ENCODE assay signal across 1 cellular context in the genomic region with DNA sequence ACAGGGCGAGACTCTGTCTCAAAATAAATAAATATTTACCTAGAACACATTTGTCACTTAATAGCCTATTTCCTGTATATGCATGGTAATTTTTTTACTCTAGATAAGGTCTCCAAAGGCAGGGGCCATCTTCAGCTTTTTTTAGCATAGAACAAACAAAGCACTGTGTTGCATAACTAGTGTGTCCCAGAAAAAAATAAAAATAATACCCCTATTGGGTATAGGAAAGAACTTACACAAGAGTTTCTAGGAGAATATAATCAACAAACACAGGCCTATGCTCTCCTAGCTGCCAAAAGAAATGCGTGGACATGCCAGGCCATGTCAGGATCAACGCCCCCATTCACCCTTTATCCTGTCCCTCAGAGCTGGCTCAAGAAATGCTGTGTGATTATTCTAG.
TF ChIP-seq lines count a peak whose summit lies in the region.

No MANE protein-coding gene starts in this region.

TF ChIP-seq in HepG2, 621 proteins besides CTCF, POLR2A, EP300 and RAD21 (continued from another document and continues in another):
- TF ChIP-seq, protein P1, sequence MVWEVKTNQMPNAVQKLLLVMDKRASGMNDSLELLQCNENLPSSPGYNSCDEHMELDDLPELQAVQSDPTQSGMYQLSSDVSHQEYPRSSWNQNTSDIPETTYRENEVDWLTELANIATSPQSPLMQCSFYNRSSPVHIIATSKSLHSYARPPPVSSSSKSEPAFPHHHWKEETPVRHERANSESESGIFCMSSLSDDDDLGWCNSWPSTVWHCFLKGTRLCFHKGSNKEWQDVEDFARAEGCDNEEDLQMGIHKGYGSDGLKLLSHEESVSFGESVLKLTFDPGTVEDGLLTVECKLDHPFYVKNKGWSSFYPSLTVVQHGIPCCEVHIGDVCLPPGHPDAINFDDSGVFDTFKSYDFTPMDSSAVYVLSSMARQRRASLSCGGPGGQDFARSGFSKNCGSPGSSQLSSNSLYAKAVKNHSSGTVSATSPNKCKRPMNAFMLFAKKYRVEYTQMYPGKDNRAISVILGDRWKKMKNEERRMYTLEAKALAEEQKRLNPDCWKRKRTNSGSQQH (CRISPR knock-in tag; IDR thresholded peaks at IDR 0.05; ENCODE audit: low read depth) = no peak
- TF ChIP-seq SOX13 (IDR thresholded peaks at IDR 0.05) = no peak
- 0 out of 4 replicates have a peak, but pooled peaks of 1 of the 2 experiments have one; percentile 29 for TF ChIP-seq SOX13 (CRISPR knock-in tag; conservative IDR thresholded peaks at IDR 0.05 in 1 of 2, IDR thresholded peaks at IDR 0.05 in 1 of 2)
- TF ChIP-seq ZNF879 (CRISPR knock-in tag; IDR thresholded peaks at IDR 0.05) = no peak
- TF ChIP-seq, protein P2, sequence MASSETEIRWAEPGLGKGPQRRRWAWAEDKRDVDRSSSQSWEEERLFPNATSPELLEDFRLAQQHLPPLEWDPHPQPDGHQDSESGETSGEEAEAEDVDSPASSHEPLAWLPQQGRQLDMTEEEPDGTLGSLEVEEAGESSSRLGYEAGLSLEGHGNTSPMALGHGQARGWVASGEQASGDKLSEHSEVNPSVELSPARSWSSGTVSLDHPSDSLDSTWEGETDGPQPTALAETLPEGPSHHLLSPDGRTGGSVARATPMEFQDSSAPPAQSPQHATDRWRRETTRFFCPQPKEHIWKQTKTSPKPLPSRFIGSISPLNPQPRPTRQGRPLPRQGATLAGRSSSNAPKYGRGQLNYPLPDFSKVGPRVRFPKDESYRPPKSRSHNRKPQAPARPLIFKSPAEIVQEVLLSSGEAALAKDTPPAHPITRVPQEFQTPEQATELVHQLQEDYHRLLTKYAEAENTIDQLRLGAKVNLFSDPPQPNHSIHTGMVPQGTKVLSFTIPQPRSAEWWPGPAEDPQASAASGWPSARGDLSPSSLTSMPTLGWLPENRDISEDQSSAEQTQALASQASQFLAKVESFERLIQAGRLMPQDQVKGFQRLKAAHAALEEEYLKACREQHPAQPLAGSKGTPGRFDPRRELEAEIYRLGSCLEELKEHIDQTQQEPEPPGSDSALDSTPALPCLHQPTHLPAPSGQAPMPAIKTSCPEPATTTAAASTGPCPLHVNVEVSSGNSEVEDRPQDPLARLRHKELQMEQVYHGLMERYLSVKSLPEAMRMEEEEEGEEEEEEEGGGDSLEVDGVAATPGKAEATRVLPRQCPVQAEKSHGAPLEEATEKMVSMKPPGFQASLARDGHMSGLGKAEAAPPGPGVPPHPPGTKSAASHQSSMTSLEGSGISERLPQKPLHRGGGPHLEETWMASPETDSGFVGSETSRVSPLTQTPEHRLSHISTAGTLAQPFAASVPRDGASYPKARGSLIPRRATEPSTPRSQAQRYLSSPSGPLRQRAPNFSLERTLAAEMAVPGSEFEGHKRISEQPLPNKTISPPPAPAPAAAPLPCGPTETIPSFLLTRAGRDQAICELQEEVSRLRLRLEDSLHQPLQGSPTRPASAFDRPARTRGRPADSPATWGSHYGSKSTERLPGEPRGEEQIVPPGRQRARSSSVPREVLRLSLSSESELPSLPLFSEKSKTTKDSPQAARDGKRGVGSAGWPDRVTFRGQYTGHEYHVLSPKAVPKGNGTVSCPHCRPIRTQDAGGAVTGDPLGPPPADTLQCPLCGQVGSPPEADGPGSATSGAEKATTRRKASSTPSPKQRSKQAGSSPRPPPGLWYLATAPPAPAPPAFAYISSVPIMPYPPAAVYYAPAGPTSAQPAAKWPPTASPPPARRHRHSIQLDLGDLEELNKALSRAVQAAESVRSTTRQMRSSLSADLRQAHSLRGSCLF (CRISPR knock-in tag; IDR thresholded peaks at IDR 0.05; ENCODE audit: borderline replicate concordance) = no peak
- TF ChIP-seq CREB1 (IDR thresholded peaks at IDR 0.05) = no peak
- 0 out of 2 replicates have a peak, but pooled peaks have one; percentile 31 for TF ChIP-seq CREB1 (CRISPR knock-in tag; IDR thresholded peaks at IDR 0.05)
- peak; percentile 47; the same call in 1 of the 2 replicates for TF ChIP-seq HMG20A (CRISPR knock-in tag; IDR thresholded peaks at IDR 0.05; ENCODE audit: borderline replicate concordance)
- no peak for TF ChIP-seq SP2 (CRISPR knock-in tag; IDR thresholded peaks at IDR 0.05)
- TF ChIP-seq, protein P3, sequence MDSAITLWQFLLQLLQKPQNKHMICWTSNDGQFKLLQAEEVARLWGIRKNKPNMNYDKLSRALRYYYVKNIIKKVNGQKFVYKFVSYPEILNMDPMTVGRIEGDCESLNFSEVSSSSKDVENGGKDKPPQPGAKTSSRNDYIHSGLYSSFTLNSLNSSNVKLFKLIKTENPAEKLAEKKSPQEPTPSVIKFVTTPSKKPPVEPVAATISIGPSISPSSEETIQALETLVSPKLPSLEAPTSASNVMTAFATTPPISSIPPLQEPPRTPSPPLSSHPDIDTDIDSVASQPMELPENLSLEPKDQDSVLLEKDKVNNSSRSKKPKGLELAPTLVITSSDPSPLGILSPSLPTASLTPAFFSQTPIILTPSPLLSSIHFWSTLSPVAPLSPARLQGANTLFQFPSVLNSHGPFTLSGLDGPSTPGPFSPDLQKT (CRISPR knock-in tag; IDR thresholded peaks at IDR 0.05; ENCODE audit: borderline replicate concordance) = no peak
- no peak for TF ChIP-seq ZNF564 (CRISPR knock-in tag; IDR thresholded peaks at IDR 0.05)
- TF ChIP-seq KLF15 (CRISPR knock-in tag; IDR thresholded peaks at IDR 0.05; ENCODE audit: borderline replicate concordance) = no peak
- TF ChIP-seq HNF4A (CRISPR knock-in tag; IDR thresholded peaks at IDR 0.05) = no peak
- TF ChIP-seq HNRNPLL (IDR thresholded peaks at IDR 0.05; ENCODE audit: low read depth, low read length, poor library complexity, severe bottlenecking) = no peak
- TF ChIP-seq SKI (IDR thresholded peaks at IDR 0.05; ENCODE audit: partially characterized antibody) = no peak
- TF ChIP-seq, protein P4, sequence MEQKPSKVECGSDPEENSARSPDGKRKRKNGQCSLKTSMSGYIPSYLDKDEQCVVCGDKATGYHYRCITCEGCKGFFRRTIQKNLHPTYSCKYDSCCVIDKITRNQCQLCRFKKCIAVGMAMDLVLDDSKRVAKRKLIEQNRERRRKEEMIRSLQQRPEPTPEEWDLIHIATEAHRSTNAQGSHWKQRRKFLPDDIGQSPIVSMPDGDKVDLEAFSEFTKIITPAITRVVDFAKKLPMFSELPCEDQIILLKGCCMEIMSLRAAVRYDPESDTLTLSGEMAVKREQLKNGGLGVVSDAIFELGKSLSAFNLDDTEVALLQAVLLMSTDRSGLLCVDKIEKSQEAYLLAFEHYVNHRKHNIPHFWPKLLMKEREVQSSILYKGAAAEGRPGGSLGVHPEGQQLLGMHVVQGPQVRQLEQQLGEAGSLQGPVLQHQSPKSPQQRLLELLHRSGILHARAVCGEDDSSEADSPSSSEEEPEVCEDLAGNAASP (CRISPR knock-in tag; IDR thresholded peaks at IDR 0.05; ENCODE audit: borderline replicate concordance) = 0 out of 2 replicates have a peak, but pooled peaks have one; percentile 14
- TF ChIP-seq FOXP1 (IDR thresholded peaks at IDR 0.05) = no peak
- TF ChIP-seq FOXP1 (CRISPR knock-in tag; IDR thresholded peaks at IDR 0.05) = peak; percentile 52; the same call in 1 of the 2 replicates
- no peak for TF ChIP-seq HOXD1 (CRISPR knock-in tag; IDR thresholded peaks at IDR 0.05)
- TF ChIP-seq, protein P5, sequence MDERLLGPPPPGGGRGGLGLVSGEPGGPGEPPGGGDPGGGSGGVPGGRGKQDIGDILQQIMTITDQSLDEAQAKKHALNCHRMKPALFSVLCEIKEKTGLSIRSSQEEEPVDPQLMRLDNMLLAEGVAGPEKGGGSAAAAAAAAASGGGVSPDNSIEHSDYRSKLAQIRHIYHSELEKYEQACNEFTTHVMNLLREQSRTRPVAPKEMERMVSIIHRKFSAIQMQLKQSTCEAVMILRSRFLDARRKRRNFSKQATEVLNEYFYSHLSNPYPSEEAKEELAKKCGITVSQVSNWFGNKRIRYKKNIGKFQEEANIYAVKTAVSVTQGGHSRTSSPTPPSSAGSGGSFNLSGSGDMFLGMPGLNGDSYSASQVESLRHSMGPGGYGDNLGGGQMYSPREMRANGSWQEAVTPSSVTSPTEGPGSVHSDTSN (CRISPR knock-in tag; IDR thresholded peaks at IDR 0.05) = no peak
- no peak for TF ChIP-seq U2AF1 (optimal IDR thresholded peaks at IDR 0.05; ENCODE audit: low read depth, low read length)
- TF ChIP-seq, protein P6, sequence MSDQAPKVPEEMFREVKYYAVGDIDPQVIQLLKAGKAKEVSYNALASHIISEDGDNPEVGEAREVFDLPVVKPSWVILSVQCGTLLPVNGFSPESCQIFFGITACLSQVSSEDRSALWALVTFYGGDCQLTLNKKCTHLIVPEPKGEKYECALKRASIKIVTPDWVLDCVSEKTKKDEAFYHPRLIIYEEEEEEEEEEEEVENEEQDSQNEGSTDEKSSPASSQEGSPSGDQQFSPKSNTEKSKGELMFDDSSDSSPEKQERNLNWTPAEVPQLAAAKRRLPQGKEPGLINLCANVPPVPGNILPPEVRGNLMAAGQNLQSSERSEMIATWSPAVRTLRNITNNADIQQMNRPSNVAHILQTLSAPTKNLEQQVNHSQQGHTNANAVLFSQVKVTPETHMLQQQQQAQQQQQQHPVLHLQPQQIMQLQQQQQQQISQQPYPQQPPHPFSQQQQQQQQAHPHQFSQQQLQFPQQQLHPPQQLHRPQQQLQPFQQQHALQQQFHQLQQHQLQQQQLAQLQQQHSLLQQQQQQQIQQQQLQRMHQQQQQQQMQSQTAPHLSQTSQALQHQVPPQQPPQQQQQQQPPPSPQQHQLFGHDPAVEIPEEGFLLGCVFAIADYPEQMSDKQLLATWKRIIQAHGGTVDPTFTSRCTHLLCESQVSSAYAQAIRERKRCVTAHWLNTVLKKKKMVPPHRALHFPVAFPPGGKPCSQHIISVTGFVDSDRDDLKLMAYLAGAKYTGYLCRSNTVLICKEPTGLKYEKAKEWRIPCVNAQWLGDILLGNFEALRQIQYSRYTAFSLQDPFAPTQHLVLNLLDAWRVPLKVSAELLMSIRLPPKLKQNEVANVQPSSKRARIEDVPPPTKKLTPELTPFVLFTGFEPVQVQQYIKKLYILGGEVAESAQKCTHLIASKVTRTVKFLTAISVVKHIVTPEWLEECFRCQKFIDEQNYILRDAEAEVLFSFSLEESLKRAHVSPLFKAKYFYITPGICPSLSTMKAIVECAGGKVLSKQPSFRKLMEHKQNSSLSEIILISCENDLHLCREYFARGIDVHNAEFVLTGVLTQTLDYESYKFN (CRISPR knock-in tag; conservative IDR thresholded peaks at IDR 0.05) = peak; percentile 28; the same call in 1 of the 2 replicates
- no peak for TF ChIP-seq ZNF383 (CRISPR knock-in tag; IDR thresholded peaks at IDR 0.05; ENCODE audit: borderline replicate concordance)
- TF ChIP-seq, protein P7, sequence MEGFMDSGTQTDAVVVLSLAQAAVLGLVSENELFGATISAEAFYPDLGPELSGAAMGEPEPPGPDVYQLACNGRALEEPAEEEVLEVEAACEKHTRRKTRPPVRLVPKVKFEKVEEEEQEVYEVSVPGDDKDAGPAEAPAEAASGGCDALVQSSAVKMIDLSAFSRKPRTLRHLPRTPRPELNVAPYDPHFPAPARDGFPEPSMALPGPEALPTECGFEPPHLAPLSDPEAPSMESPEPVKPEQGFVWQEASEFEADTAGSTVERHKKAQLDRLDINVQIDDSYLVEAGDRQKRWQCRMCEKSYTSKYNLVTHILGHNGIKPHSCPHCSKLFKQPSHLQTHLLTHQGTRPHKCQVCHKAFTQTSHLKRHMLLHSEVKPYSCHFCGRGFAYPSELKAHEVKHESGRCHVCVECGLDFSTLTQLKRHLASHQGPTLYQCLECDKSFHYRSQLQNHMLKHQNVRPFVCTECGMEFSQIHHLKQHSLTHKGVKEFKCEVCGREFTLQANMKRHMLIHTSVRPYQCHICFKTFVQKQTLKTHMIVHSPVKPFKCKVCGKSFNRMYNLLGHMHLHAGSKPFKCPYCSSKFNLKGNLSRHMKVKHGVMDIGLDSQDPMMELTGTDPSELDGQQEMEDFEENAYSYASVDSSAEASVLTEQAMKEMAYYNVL (CRISPR knock-in tag; IDR thresholded peaks at IDR 0.05; ENCODE audit: borderline replicate concordance) = no peak
- no peak for TF ChIP-seq ZNF274 (CRISPR knock-in tag; IDR thresholded peaks at IDR 0.05)
- no peak for TF ChIP-seq ZNF674 (CRISPR knock-in tag; IDR thresholded peaks at IDR 0.05; ENCODE audit: low read depth)
- TF ChIP-seq U2AF2 (IDR thresholded peaks at IDR 0.05; ENCODE audit: low read depth, low read length) = no peak
- peak; percentile 23; the same call in 1 of the 2 replicates for TF ChIP-seq FOXA3 (CRISPR knock-in tag; IDR thresholded peaks at IDR 0.05)
- TF ChIP-seq PHF20 (CRISPR knock-in tag; IDR thresholded peaks at IDR 0.05) = no peak
- no peak for TF ChIP-seq ZFP82 (CRISPR knock-in tag; IDR thresholded peaks at IDR 0.05; ENCODE audit: borderline replicate concordance)
- TF ChIP-seq KAT7 (CRISPR knock-in tag; IDR thresholded peaks at IDR 0.05; ENCODE audit: borderline replicate concordance) = no peak
- TF ChIP-seq, protein P8, sequence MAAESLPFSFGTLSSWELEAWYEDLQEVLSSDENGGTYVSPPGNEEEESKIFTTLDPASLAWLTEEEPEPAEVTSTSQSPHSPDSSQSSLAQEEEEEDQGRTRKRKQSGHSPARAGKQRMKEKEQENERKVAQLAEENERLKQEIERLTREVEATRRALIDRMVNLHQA (CRISPR knock-in tag; IDR thresholded peaks at IDR 0.05) = no peak
- TF ChIP-seq TEAD2 (CRISPR knock-in tag; IDR thresholded peaks at IDR 0.05) = no peak
- TF ChIP-seq PCBP2 (optimal IDR thresholded peaks at IDR 0.05; ENCODE audit: low read depth, low read length, poor library complexity, severe bottlenecking) = no peak
- TF ChIP-seq MEF2D (CRISPR knock-in tag; IDR thresholded peaks at IDR 0.05) = 0 out of 2 replicates have a peak, but pooled peaks have one; percentile 53
- TF ChIP-seq ZNF790 (CRISPR knock-in tag; IDR thresholded peaks at IDR 0.05; ENCODE audit: borderline replicate concordance) = no peak
- TF ChIP-seq ZFP36L1 (CRISPR knock-in tag; IDR thresholded peaks at IDR 0.05) = no peak
- TF ChIP-seq ZFYVE20 (CRISPR knock-in tag; IDR thresholded peaks at IDR 0.05; ENCODE audit: borderline replicate concordance, low read depth) = no peak
- no peak for TF ChIP-seq TBP (CRISPR knock-in tag; IDR thresholded peaks at IDR 0.05)
- TF ChIP-seq ZNF816 (CRISPR knock-in tag; IDR thresholded peaks at IDR 0.05; ENCODE audit: borderline replicate concordance) = no peak
- peak; percentile 57; the same call in 1 of the 2 replicates for TF ChIP-seq BCL6 (CRISPR knock-in tag; IDR thresholded peaks at IDR 0.05)
- TF ChIP-seq, protein P9, sequence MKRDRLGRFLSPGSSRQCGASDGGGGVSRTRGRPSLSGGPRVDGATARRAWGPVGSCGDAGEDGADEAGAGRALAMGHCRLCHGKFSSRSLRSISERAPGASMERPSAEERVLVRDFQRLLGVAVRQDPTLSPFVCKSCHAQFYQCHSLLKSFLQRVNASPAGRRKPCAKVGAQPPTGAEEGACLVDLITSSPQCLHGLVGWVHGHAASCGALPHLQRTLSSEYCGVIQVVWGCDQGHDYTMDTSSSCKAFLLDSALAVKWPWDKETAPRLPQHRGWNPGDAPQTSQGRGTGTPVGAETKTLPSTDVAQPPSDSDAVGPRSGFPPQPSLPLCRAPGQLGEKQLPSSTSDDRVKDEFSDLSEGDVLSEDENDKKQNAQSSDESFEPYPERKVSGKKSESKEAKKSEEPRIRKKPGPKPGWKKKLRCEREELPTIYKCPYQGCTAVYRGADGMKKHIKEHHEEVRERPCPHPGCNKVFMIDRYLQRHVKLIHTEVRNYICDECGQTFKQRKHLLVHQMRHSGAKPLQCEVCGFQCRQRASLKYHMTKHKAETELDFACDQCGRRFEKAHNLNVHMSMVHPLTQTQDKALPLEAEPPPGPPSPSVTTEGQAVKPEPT (CRISPR knock-in tag; IDR thresholded peaks at IDR 0.05; ENCODE audit: low read depth) = no peak
